Comparison of ENCODE assay signal across 1 cellular context in the genomic region with DNA sequence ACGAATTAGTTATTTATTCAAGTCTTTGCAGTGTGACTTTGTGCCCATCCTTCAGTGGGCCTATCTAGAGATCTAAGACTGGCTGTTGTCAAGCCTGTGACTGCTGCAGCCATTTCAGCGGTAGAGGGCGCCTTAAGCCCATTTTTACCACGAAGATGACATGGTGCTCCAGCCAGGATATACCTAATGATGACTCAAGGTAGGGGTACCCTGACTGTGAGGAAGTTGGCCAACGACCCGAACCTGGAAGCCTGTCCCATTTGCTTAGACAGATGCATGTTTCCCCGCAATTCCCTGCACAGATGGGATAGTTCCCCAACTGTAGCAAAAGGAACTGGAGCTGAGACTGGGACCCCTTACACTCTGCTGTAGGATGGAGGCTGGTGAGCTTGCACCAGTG.
TF ChIP-seq lines count a peak whose summit lies in the region.

No MANE protein-coding gene starts in this region.

TF ChIP-seq in H1, 55 proteins besides CTCF, POLR2A, EP300 and RAD21:
- TF ChIP-seq BRCA1 (IDR thresholded peaks at IDR 0.05; ENCODE audit: low read depth, low read length) (no peak), HDAC2 (IDR thresholded peaks at IDR 0.05; ENCODE audit: borderline replicate concordance in 1 of 2, low read depth in 2 of 2, low read length in 2 of 2) (no peak), CBX8 (IDR thresholded peaks at IDR 0.05; ENCODE audit: borderline replicate concordance, low read depth, low read length) (no peak), GTF2F1 (IDR thresholded peaks at IDR 0.05; ENCODE audit: borderline replicate concordance, low read depth, low read length) (no peak), SIX5 (IDR thresholded peaks at IDR 0.05; ENCODE audit: low read depth, low read length) (no peak), MAFK (IDR thresholded peaks at IDR 0.05; ENCODE audit: low read depth, low read length) (peak; percentile 29; the same call in 1 of the 2 replicates), KDM4A (IDR thresholded peaks at IDR 0.05; ENCODE audit: low read depth, low read length, severe bottlenecking) (no peak), BACH1 (IDR thresholded peaks at IDR 0.05; ENCODE audit: low read length) (peak; percentile 70), SIRT6 (IDR thresholded peaks at IDR 0.05; ENCODE audit: low read length) (no peak), PHF8 (conservative IDR thresholded peaks at IDR 0.05; ENCODE audit: low read depth, low read length) (no peak), JUND (IDR thresholded peaks at IDR 0.05; ENCODE audit: low read length) (peak; percentile 72), NANOG (IDR thresholded peaks at IDR 0.05; ENCODE audit: insufficient read depth, low read depth, low read length, poor library complexity, severe bottlenecking) (no peak), SAP30 (IDR thresholded peaks at IDR 0.05; ENCODE audit: insufficient read depth, insufficient replicate concordance, low read length) (no peak), RXRA (IDR thresholded peaks at IDR 0.05; ENCODE audit: insufficient read depth, low read depth, low read length) (no peak)
- TF ChIP-seq, protein P1, sequence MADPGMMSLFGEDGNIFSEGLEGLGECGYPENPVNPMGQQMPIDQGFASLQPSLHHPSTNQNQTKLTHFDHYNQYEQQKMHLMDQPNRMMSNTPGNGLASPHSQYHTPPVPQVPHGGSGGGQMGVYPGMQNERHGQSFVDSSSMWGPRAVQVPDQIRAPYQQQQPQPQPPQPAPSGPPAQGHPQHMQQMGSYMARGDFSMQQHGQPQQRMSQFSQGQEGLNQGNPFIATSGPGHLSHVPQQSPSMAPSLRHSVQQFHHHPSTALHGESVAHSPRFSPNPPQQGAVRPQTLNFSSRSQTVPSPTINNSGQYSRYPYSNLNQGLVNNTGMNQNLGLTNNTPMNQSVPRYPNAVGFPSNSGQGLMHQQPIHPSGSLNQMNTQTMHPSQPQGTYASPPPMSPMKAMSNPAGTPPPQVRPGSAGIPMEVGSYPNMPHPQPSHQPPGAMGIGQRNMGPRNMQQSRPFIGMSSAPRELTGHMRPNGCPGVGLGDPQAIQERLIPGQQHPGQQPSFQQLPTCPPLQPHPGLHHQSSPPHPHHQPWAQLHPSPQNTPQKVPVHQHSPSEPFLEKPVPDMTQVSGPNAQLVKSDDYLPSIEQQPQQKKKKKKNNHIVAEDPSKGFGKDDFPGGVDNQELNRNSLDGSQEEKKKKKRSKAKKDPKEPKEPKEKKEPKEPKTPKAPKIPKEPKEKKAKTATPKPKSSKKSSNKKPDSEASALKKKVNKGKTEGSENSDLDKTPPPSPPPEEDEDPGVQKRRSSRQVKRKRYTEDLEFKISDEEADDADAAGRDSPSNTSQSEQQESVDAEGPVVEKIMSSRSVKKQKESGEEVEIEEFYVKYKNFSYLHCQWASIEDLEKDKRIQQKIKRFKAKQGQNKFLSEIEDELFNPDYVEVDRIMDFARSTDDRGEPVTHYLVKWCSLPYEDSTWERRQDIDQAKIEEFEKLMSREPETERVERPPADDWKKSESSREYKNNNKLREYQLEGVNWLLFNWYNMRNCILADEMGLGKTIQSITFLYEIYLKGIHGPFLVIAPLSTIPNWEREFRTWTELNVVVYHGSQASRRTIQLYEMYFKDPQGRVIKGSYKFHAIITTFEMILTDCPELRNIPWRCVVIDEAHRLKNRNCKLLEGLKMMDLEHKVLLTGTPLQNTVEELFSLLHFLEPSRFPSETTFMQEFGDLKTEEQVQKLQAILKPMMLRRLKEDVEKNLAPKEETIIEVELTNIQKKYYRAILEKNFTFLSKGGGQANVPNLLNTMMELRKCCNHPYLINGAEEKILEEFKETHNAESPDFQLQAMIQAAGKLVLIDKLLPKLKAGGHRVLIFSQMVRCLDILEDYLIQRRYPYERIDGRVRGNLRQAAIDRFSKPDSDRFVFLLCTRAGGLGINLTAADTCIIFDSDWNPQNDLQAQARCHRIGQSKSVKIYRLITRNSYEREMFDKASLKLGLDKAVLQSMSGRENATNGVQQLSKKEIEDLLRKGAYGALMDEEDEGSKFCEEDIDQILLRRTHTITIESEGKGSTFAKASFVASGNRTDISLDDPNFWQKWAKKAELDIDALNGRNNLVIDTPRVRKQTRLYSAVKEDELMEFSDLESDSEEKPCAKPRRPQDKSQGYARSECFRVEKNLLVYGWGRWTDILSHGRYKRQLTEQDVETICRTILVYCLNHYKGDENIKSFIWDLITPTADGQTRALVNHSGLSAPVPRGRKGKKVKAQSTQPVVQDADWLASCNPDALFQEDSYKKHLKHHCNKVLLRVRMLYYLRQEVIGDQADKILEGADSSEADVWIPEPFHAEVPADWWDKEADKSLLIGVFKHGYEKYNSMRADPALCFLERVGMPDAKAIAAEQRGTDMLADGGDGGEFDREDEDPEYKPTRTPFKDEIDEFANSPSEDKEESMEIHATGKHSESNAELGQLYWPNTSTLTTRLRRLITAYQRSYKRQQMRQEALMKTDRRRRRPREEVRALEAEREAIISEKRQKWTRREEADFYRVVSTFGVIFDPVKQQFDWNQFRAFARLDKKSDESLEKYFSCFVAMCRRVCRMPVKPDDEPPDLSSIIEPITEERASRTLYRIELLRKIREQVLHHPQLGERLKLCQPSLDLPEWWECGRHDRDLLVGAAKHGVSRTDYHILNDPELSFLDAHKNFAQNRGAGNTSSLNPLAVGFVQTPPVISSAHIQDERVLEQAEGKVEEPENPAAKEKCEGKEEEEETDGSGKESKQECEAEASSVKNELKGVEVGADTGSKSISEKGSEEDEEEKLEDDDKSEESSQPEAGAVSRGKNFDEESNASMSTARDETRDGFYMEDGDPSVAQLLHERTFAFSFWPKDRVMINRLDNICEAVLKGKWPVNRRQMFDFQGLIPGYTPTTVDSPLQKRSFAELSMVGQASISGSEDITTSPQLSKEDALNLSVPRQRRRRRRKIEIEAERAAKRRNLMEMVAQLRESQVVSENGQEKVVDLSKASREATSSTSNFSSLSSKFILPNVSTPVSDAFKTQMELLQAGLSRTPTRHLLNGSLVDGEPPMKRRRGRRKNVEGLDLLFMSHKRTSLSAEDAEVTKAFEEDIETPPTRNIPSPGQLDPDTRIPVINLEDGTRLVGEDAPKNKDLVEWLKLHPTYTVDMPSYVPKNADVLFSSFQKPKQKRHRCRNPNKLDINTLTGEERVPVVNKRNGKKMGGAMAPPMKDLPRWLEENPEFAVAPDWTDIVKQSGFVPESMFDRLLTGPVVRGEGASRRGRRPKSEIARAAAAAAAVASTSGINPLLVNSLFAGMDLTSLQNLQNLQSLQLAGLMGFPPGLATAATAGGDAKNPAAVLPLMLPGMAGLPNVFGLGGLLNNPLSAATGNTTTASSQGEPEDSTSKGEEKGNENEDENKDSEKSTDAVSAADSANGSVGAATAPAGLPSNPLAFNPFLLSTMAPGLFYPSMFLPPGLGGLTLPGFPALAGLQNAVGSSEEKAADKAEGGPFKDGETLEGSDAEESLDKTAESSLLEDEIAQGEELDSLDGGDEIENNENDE (IDR thresholded peaks at IDR 0.05; ENCODE audit: insufficient replicate concordance, low read length): no peak
- TF ChIP-seq, protein P2, sequence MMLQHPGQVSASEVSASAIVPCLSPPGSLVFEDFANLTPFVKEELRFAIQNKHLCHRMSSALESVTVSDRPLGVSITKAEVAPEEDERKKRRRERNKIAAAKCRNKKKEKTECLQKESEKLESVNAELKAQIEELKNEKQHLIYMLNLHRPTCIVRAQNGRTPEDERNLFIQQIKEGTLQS (IDR thresholded peaks at IDR 0.05; ENCODE audit: insufficient read depth, low read depth, low read length): no peak
